In genomic region chr15:93018574-93018973, GRCh38 we compare ENCODE assay signal across 10 cellular contexts.
DNase-seq lines count a peak whose midpoint lies in the region; ATAC-seq and TF ChIP-seq lines count a peak whose summit lies in the region.
"Had no signal": no experiment of that assay in that cellular context is flagged by ENCODE, and none has a peak within 500 bp of the region (broad histone marks: within the 10 kb centered on the region; RNA-seq: fewer than 3 reads in every experiment).

No MANE protein-coding gene starts in this region.

- H3K27me3 Mint-ChIP-seq in activated naive CD4-positive, alpha-beta T cell treated with anti-CD3 and anti-CD28 coated beads for 36 hours (ENCODE audit: low read depth): no peaks in the 10 kb centered on the region
- H3K27me3 Mint-ChIP-seq in T-helper 17 cell: no peaks in the 10 kb centered on the region

- H3K4me3 ChIP-seq in gastroesophageal sphincter (no peak overlapping the region), testis (no peak overlapping the region)
- H3K4me3 ChIP-seq: prostate gland had no signal

- ATAC-seq in T-helper 17 cell (no peak), gastroesophageal sphincter (no peak)

- H3K36me3 ChIP-seq in gastroesophageal sphincter: peaks cover 5 to 98% of the 10 kb centered on the region in 2 donors
- H3K36me3 ChIP-seq in testis (ENCODE audit: low read depth, missing control alignments): no peaks in the 10 kb centered on the region

- no peaks in the 10 kb centered on the region for H3K9me3 Mint-ChIP-seq in activated naive CD4-positive, alpha-beta T cell treated with anti-CD3 and anti-CD28 coated beads for 36 hours

- TF ChIP-seq POLR2A in gastroesophageal sphincter (IDR thresholded peaks at IDR 0.05): no peak
- TF ChIP-seq POLR2A in testis (IDR thresholded peaks at IDR 0.05): no peak

- intact Hi-C loops in activated naive CD4-positive, alpha-beta T cell treated with anti-CD3 and anti-CD28 coated beads for 36 hours (cut with micrococcal nuclease): loop anchor here (2.0 kb wide), 2 partner anchors 98 to 210 kb away; no protein-coding TSS in a partner anchor
- intact Hi-C loops in testis (cut with DNase I; ENCODE audit: low total_unique reads): no loop called here

- no peaks in the 10 kb centered on the region for H3K27me3 ChIP-seq in gastroesophageal sphincter
- H3K27me3 ChIP-seq in testis: no peaks in the 10 kb centered on the region

- CTCF ChIA-PET in activated naive CD4-positive, alpha-beta T cell treated with anti-CD3 and anti-CD28 coated beads for 36 hours (lab: Charles Lee): interaction anchor here (1.1 to 2.9 kb wide), 5 partner anchors 8 to 222 kb away, joined by 3 to 19 read pairs (median 6); no protein-coding TSS in a partner anchor

- H3K27ac ChIP-seq in gastroesophageal sphincter: peak overlapping the region in 2 of 4 donors; percentile 27 to 42
- H3K27ac ChIP-seq in testis: no peak overlapping the region
- H3K27ac ChIP-seq: prostate gland had no signal

- TF ChIP-seq EP300 in gastroesophageal sphincter (IDR thresholded peaks at IDR 0.05): no peak

- H3K4me3 Mint-ChIP-seq in activated naive CD4-positive, alpha-beta T cell treated with anti-CD3 and anti-CD28 coated beads for 36 hours: no peak overlapping the region
- H3K4me3 Mint-ChIP-seq in T-helper 17 cell: peak overlapping the region; percentile 45

- H3K9me3 ChIP-seq in T-helper 17 cell (ENCODE audit: control insufficient read depth, low read length, poor library complexity, severe bottlenecking) (no peaks in the 10 kb centered on the region), gastroesophageal sphincter (no peaks in the 10 kb centered on the region), testis (no peaks in the 10 kb centered on the region)
- H3K9me3 ChIP-seq: prostate gland had no signal

- 55 to 72% methylated on average over 4 of the region's 4 CpGs for whole genome bisulfite sequencing in gastroesophageal sphincter (ENCODE audit: low coverage in 1 of 2), 2 donors
- 74 to 84% methylated on average over 4 of the region's 4 CpGs for WGBS in testis, 2 donors

- peak overlapping the region; percentile 65 for H3K27ac Mint-ChIP-seq in activated naive CD4-positive, alpha-beta T cell treated with anti-CD3 and anti-CD28 coated beads for 36 hours
- peak overlapping the region; percentile 83 for H3K27ac Mint-ChIP-seq in T-helper 17 cell

- H3K4me1 ChIP-seq in gastroesophageal sphincter (peaks cover 0 to 27% (median 0%) of the 10 kb centered on the region in 3 donors), testis (no peaks in the 10 kb centered on the region)
- H3K4me1 ChIP-seq: prostate gland had no signal

- peaks cover 69% of the 10 kb centered on the region for H3K4me1 Mint-ChIP-seq in activated naive CD4-positive, alpha-beta T cell treated with anti-CD3 and anti-CD28 coated beads for 36 hours (ENCODE audit: low read depth)
- H3K4me1 Mint-ChIP-seq in T-helper 17 cell: peaks cover 41% of the 10 kb centered on the region

- no peak for DNase-seq in activated naive CD4-positive, alpha-beta T cell treated with anti-CD3 and anti-CD28 coated beads for 36 hours
- DNase-seq in activated naive CD4-positive, alpha-beta T cell (lab: John Stamatoyannopoulos, UW): no peak
- DNase-seq in T-helper 17 cell (no peak), testis (no peak), NCI-H1436 treated with DMSO at 0.1 percent for 48 hours (lab: John Stamatoyannopoulos, UW) (no peak), CD1c-positive myeloid dendritic cell (ENCODE audit: extremely low spot score) (no peak), NOMO-1 treated with dmso at 0.1 percent for 144 hours (lab: John Stamatoyannopoulos, UW; ENCODE audit: unreplicated experiment) (no peak)
- DNase-seq: DMS79 had no signal

- TF ChIP-seq CTCF in gastroesophageal sphincter (IDR thresholded peaks at IDR 0.05): peak; percentile 10 to 49 (median 34)
- peak in 2 of 3 experiments; percentile 2 to 27 for TF ChIP-seq CTCF in testis (IDR thresholded peaks at IDR 0.05)

- H3K36me3 Mint-ChIP-seq in activated naive CD4-positive, alpha-beta T cell treated with anti-CD3 and anti-CD28 coated beads for 36 hours (ENCODE audit: low read depth): peaks cover 84% of the 10 kb centered on the region
- H3K36me3 Mint-ChIP-seq in T-helper 17 cell (ENCODE audit: low read depth): peaks cover 34% of the 10 kb centered on the region
